Comparison of ENCODE assay signal across 17 cellular contexts in genomic region chr12:52645120-52645761, GRCh38. TPM values are rescaled to one million over a fixed set of nuclear protein-coding genes. Genes with fewer than 3 reads are reported as not detected.
DNase-seq lines count a peak whose midpoint lies in the region.
"Had no signal": no experiment of that assay in that cellular context is flagged by ENCODE, and none has a peak within 500 bp of the region (broad histone marks: within the 10 kb centered on the region; RNA-seq: fewer than 3 reads in every experiment).

No MANE protein-coding gene starts in this region.

- peaks cover 57% of the 10 kb centered on the region for H3K4me1 Mint-ChIP-seq in activated CD4-positive, alpha-beta T cell treated with anti-CD3 and anti-CD28 coated beads, Interleukin-2, amount 10 ng/mL, durations not matched to agents 24 days and 14 days
- peaks cover 56% of the 10 kb centered on the region for H3K4me1 Mint-ChIP-seq in activated CD4-positive, alpha-beta memory T cell treated with anti-CD3 and anti-CD28 coated beads for 36 hours (ENCODE audit: low read depth)
- H3K4me1 Mint-ChIP-seq: mesothelial cell of epicardium had no signal

- H3K27me3 Mint-ChIP-seq in activated CD4-positive, alpha-beta T cell treated with anti-CD3 and anti-CD28 coated beads, Interleukin-2, amount 10 ng/mL, durations not matched to agents 24 days and 14 days: peaks cover 5% of the 10 kb centered on the region
- no peaks in the 10 kb centered on the region for H3K27me3 Mint-ChIP-seq in activated CD4-positive, alpha-beta memory T cell treated with anti-CD3 and anti-CD28 coated beads for 36 hours

- no peaks in the 10 kb centered on the region for H3K9me3 ChIP-seq in duodenal mucosa (ENCODE audit: control insufficient read depth in 1 of 2, low read length in 2 of 2)
- H3K9me3 ChIP-seq: A549, body of pancreas, SJSA1, upper lobe of left lung had no signal

- peak overlapping the region; percentile 42 for H3K4me3 Mint-ChIP-seq in activated CD4-positive, alpha-beta T cell treated with anti-CD3 and anti-CD28 coated beads, Interleukin-2, amount 10 ng/mL, durations not matched to agents 24 days and 14 days
- no peak overlapping the region for H3K4me3 Mint-ChIP-seq in activated CD4-positive, alpha-beta memory T cell treated with anti-CD3 and anti-CD28 coated beads for 36 hours
- H3K4me3 Mint-ChIP-seq: mesothelial cell of epicardium had no signal

- H3K36me3 ChIP-seq in duodenal mucosa (ENCODE audit: control insufficient read depth in 1 of 2, insufficient read depth in 2 of 2, low read length in 2 of 2): no peaks in the 10 kb centered on the region
- H3K36me3 ChIP-seq: SJSA1, upper lobe of left lung had no signal

- peak overlapping the region; percentile 69 for H3K27ac ChIP-seq in duodenal mucosa (ENCODE audit: low read depth, low read length)
- H3K27ac ChIP-seq: A549, body of pancreas, SJSA1, upper lobe of left lung had no signal

- H3K9ac ChIP-seq in duodenal mucosa (ENCODE audit: low read depth in 1 of 2, low read length in 2 of 2): peak overlapping the region; percentile 28 to 41

- H3K4me1 ChIP-seq in duodenal mucosa (ENCODE audit: control insufficient read depth in 1 of 2, insufficient read depth in 2 of 2, low read length in 2 of 2): peaks cover 46 to 51% of the 10 kb centered on the region in 2 donors
- H3K4me1 ChIP-seq: A549, body of pancreas, SJSA1, upper lobe of left lung had no signal

- peak overlapping the region in 1 of 2 donors; percentile 1 for H3K4me3 ChIP-seq in duodenal mucosa (ENCODE audit: low read depth in 1 of 2, low read length in 2 of 2)
- H3K4me3 ChIP-seq: A549, body of pancreas, SJSA1, upper lobe of left lung had no signal

- H3K27ac Mint-ChIP-seq in activated CD4-positive, alpha-beta T cell treated with anti-CD3 and anti-CD28 coated beads, Interleukin-2, amount 10 ng/mL, durations not matched to agents 24 days and 14 days: peak overlapping the region; percentile 87
- H3K27ac Mint-ChIP-seq in activated CD4-positive, alpha-beta memory T cell treated with anti-CD3 and anti-CD28 coated beads for 36 hours: peak overlapping the region; percentile 36
- H3K27ac Mint-ChIP-seq: mesothelial cell of epicardium had no signal

- DNase-seq in activated CD4-positive, alpha-beta T cell treated with anti-CD3 and anti-CD28 coated beads, Interleukin-2, amount 10 ng/mL, durations not matched to agents 24 days and 14 days: peak; percentile 90
- DNase-seq in activated CD4-positive, alpha-beta T cell treated with anti-CD3 and anti-CD28 coated beads for 4 hours: no peak
- DNase-seq in activated CD4-positive, alpha-beta memory T cell treated with anti-CD3 and anti-CD28 coated beads for 36 hours: peak; percentile 40
- peak; percentile 13 for DNase-seq in stimulated activated CD8-positive, alpha-beta memory T cell treated with anti-CD3 and anti-CD28 coated beads, Interleukin-15, amount 100 ng/mL, for 1 hour (ENCODE audit: low read depth)
- DNase-seq in NCI-H748 treated with DMSO at 0.1 percent for 48 hours (lab: John Stamatoyannopoulos, UW) (no peak), DMS153 (lab: John Stamatoyannopoulos, UW) (no peak), hepatic stellate cell (ENCODE audit: low spot score) (no peak)
- DNase-seq: activated CD4-positive, CD25-positive, alpha-beta regulatory T cell; body of pancreas; GOT3; NCI-H82; upper lobe of left lung had no signal

- H3K9me3 Mint-ChIP-seq in activated CD4-positive, alpha-beta T cell treated with anti-CD3 and anti-CD28 coated beads, Interleukin-2, amount 10 ng/mL, durations not matched to agents 24 days and 14 days: peaks cover 3% of the 10 kb centered on the region
- H3K9me3 Mint-ChIP-seq in activated CD4-positive, alpha-beta memory T cell treated with anti-CD3 and anti-CD28 coated beads for 36 hours: no peaks in the 10 kb centered on the region
- H3K9me3 Mint-ChIP-seq: mesothelial cell of epicardium had no signal

- peaks cover 6% of the 10 kb centered on the region for H3K36me3 Mint-ChIP-seq in activated CD4-positive, alpha-beta T cell treated with anti-CD3 and anti-CD28 coated beads, Interleukin-2, amount 10 ng/mL, durations not matched to agents 24 days and 14 days (ENCODE audit: low read depth)
- no peaks in the 10 kb centered on the region for H3K36me3 Mint-ChIP-seq in activated CD4-positive, alpha-beta memory T cell treated with anti-CD3 and anti-CD28 coated beads for 36 hours
- H3K36me3 Mint-ChIP-seq: mesothelial cell of epicardium had no signal

- no peaks in the 10 kb centered on the region for H3K27me3 ChIP-seq in duodenal mucosa (ENCODE audit: control insufficient read depth in 1 of 2, insufficient read depth in 2 of 2, low read length in 2 of 2)
- H3K27me3 ChIP-seq: body of pancreas, upper lobe of left lung had no signal

- intact Hi-C loops in activated CD4-positive, alpha-beta T cell treated with anti-CD3 and anti-CD28 coated beads, Interleukin-2, amount 10 ng/mL, durations not matched to agents 24 days and 14 days (cut with micrococcal nuclease): no loop called here
- intact Hi-C loops in activated CD4-positive, alpha-beta memory T cell treated with anti-CD3 and anti-CD28 coated beads for 36 hours (cut with micrococcal nuclease): loop anchor here (10.0 kb wide), 1 partner anchor 60 kb away; no protein-coding TSS in a partner anchor

- CTCF ChIA-PET in activated CD4-positive, alpha-beta memory T cell treated with anti-CD3 and anti-CD28 coated beads for 36 hours (lab: Charles Lee): no interaction called here

- POLR2A ChIA-PET in activated CD4-positive, alpha-beta memory T cell treated with anti-CD3 and anti-CD28 coated beads for 36 hours (lab: Charles Lee): no interaction called here

RNA-seq across cellular contexts. Expression of gene KRT2, which starts 6.8 kb away (rescaled TPM):
- not detected in 2 replicates for total RNA-seq in activated CD4-positive, alpha-beta T cell treated with anti-CD3 and anti-CD28 coated beads, Interleukin-2, amount 10 ng/mL, durations not matched to agents 24 days and 14 days
- not detected for total RNA-seq in activated CD4-positive, alpha-beta memory T cell treated with anti-CD3 and anti-CD28 coated beads for 36 hours
- total RNA-seq: body of pancreas, mesothelial cell of epicardium, pulmonary artery endothelial cell, SJSA1, upper lobe of left lung had no signal

RNA-seq across cellular contexts. Expression of gene KRT73, which starts 26.9 kb away (rescaled TPM):
- total RNA-seq in activated CD4-positive, alpha-beta T cell treated with anti-CD3 and anti-CD28 coated beads, Interleukin-2, amount 10 ng/mL, durations not matched to agents 24 days and 14 days: 0.09 TPM in 1 of 2 replicates, not detected in the other
- total RNA-seq in activated CD4-positive, alpha-beta memory T cell treated with anti-CD3 and anti-CD28 coated beads for 36 hours: under 1 TPM in 1 of 2 experiments, not detected in 1; 0.19 TPM
- total RNA-seq: mesothelial cell of epicardium, pulmonary artery endothelial cell, SJSA1 had no signal

RNA-seq across cellular contexts. Expression of gene KRT1, which starts 35.0 kb away (rescaled TPM):
- not detected in 2 replicates for total RNA-seq in activated CD4-positive, alpha-beta T cell treated with anti-CD3 and anti-CD28 coated beads, Interleukin-2, amount 10 ng/mL, durations not matched to agents 24 days and 14 days
- not detected for total RNA-seq in activated CD4-positive, alpha-beta memory T cell treated with anti-CD3 and anti-CD28 coated beads for 36 hours
- total RNA-seq: body of pancreas, mesothelial cell of epicardium, pulmonary artery endothelial cell had no signal

RNA-seq across cellular contexts. Expression of gene KRT72, which starts 44.0 kb away (rescaled TPM):
- 0.09 TPM in 1 of 2 replicates, not detected in the other for total RNA-seq in activated CD4-positive, alpha-beta T cell treated with anti-CD3 and anti-CD28 coated beads, Interleukin-2, amount 10 ng/mL, durations not matched to agents 24 days and 14 days
- total RNA-seq in activated CD4-positive, alpha-beta memory T cell treated with anti-CD3 and anti-CD28 coated beads for 36 hours: under 1 TPM in 1 of 2 experiments, not detected in 1; 0.17 TPM
- total RNA-seq: body of pancreas, mesothelial cell of epicardium, pulmonary artery endothelial cell, SJSA1 had no signal

RNA-seq across cellular contexts. Expression of gene KRT77, which starts 58.1 kb away (rescaled TPM):
- not detected in 2 replicates for total RNA-seq in activated CD4-positive, alpha-beta T cell treated with anti-CD3 and anti-CD28 coated beads, Interleukin-2, amount 10 ng/mL, durations not matched to agents 24 days and 14 days
- not detected for total RNA-seq in activated CD4-positive, alpha-beta memory T cell treated with anti-CD3 and anti-CD28 coated beads for 36 hours
- total RNA-seq: body of pancreas, mesothelial cell of epicardium, pulmonary artery endothelial cell, SJSA1, upper lobe of left lung had no signal

Comparison
In these comparisons a context has a peak if more than half of its experiments do, and no peak if none do; other contexts are left out.
1. DNase-seq: peak in activated CD4-positive, alpha-beta T cell treated with anti-CD3 and anti-CD28 coated beads, Interleukin-2, amount 10 ng/mL, durations not matched to agents 24 days and 14 days (single experiment), activated CD4-positive, alpha-beta memory T cell treated with anti-CD3 and anti-CD28 coated beads for 36 hours (single experiment) and stimulated activated CD8-positive, alpha-beta memory T cell treated with anti-CD3 and anti-CD28 coated beads, Interleukin-15, amount 100 ng/mL, for 1 hour (single experiment); none in activated CD4-positive, alpha-beta T cell treated with anti-CD3 and anti-CD28 coated beads for 4 hours (0 of 2), NCI-H748 treated with DMSO at 0.1 percent for 48 hours (single experiment), DMS153 (single experiment) and hepatic stellate cell (single experiment).